1 cellular context compared by ENCODE assay signal in the genomic region with DNA sequence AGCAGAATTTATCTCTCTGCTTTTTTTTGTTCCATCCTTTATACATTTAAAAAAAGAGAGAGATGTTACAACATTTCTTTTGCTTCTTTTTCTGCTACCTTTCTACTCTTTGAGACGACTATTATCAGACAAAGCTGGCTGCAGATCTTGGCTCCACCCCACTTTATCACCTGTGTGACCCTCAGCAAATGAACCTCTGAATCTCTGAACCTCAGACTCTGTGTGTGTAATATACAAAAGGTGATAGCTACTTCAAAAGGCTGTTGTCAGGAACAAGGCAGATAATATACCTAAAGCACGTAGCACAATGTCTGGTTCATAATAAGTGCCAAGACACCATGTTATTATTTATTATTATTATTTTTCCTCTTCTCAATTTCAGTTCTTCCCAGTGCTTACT.
TF ChIP-seq lines count a peak whose summit lies in the region.

No MANE protein-coding gene starts in this region.

TF ChIP-seq in GM23338, 12 proteins besides CTCF, POLR2A, EP300 and RAD21 (continued from another document):
- TF ChIP-seq STAT1 (IDR thresholded peaks at IDR 0.05; ENCODE audit: unreplicated experiment) (no peak), ZNF114 (CRISPR knock-in tag; IDR thresholded peaks at IDR 0.05) (no peak), NANOG (IDR thresholded peaks at IDR 0.05; ENCODE audit: borderline replicate concordance) (no peak), EZH2 (IDR thresholded peaks at IDR 0.05; ENCODE audit: low read depth, unreplicated experiment) (no peak), EZH2phosphoT487 (IDR thresholded peaks at IDR 0.05; ENCODE audit: unreplicated experiment) (no peak)
- TF ChIP-seq, protein P1, sequence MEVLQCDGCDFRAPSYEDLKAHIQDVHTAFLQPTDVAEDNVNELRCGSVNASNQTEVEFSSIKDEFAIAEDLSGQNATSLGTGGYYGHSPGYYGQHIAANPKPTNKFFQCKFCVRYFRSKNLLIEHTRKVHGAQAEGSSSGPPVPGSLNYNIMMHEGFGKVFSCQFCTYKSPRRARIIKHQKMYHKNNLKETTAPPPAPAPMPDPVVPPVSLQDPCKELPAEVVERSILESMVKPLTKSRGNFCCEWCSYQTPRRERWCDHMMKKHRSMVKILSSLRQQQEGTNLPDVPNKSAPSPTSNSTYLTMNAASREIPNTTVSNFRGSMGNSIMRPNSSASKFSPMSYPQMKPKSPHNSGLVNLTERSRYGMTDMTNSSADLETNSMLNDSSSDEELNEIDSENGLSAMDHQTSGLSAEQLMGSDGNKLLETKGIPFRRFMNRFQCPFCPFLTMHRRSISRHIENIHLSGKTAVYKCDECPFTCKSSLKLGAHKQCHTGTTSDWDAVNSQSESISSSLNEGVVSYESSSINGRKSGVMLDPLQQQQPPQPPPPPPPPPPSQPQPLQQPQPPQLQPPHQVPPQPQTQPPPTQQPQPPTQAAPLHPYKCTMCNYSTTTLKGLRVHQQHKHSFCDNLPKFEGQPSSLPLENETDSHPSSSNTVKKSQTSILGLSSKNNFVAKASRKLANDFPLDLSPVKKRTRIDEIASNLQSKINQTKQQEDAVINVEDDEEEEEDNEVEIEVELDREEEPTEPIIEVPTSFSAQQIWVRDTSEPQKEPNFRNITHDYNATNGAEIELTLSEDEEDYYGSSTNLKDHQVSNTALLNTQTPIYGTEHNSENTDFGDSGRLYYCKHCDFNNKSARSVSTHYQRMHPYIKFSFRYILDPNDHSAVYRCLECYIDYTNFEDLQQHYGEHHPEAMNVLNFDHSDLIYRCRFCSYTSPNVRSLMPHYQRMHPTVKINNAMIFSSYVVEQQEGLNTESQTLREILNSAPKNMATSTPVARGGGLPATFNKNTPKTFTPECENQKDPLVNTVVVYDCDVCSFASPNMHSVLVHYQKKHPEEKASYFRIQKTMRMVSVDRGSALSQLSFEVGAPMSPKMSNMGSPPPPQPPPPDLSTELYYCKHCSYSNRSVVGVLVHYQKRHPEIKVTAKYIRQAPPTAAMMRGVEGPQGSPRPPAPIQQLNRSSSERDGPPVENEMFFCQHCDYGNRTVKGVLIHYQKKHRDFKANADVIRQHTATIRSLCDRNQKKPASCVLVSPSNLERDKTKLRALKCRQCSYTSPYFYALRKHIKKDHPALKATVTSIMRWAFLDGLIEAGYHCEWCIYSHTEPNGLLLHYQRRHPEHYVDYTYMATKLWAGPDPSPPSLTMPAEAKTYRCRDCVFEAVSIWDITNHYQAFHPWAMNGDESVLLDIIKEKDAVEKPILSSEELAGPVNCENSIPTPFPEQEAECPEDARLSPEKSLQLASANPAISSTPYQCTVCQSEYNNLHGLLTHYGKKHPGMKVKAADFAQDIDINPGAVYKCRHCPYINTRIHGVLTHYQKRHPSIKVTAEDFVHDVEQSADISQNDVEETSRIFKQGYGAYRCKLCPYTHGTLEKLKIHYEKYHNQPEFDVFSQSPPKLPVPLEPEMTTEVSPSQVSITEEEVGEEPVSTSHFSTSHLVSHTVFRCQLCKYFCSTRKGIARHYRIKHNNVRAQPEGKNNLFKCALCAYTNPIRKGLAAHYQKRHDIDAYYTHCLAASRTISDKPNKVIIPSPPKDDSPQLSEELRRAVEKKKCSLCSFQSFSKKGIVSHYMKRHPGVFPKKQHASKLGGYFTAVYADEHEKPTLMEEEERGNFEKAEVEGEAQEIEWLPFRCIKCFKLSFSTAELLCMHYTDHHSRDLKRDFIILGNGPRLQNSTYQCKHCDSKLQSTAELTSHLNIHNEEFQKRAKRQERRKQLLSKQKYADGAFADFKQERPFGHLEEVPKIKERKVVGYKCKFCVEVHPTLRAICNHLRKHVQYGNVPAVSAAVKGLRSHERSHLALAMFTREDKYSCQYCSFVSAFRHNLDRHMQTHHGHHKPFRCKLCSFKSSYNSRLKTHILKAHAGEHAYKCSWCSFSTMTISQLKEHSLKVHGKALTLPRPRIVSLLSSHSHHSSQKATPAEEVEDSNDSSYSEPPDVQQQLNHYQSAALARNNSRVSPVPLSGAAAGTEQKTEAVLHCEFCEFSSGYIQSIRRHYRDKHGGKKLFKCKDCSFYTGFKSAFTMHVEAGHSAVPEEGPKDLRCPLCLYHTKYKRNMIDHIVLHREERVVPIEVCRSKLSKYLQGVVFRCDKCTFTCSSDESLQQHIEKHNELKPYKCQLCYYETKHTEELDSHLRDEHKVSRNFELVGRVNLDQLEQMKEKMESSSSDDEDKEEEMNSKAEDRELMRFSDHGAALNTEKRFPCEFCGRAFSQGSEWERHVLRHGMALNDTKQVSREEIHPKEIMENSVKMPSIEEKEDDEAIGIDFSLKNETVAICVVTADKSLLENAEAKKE (CRISPR knock-in tag; IDR thresholded peaks at IDR 0.05): no peak
